In genomic region chr13:29161653-29162052, GRCh38 we compare ENCODE assay signal across 15 cellular contexts.
DNase-seq lines count a peak whose midpoint lies in the region; ATAC-seq and TF ChIP-seq lines count a peak whose summit lies in the region.
"Had no signal": no experiment of that assay in that cellular context is flagged by ENCODE, and none has a peak within 500 bp of the region (broad histone marks: within the 10 kb centered on the region; RNA-seq: fewer than 3 reads in every experiment).

No MANE protein-coding gene starts in this region.

- TF ChIP-seq CTCF in KMS-11 (conservative IDR thresholded peaks at IDR 0.05; ENCODE audit: low read depth, low read length) (no peak), suprapubic skin (IDR thresholded peaks at IDR 0.05) (no peak)

- H2BK12ac ChIP-seq in mesenchymal stem cell (ENCODE audit: low read length in 2 of 2) (peak overlapping the region; percentile 20 to 82), trophoblast cell (ENCODE audit: low read length) (no peak overlapping the region)

- H3K27ac ChIP-seq in KMS-11 = peak overlapping the region; percentile 43; the same call in 1 of the 2 replicates
- H3K27ac ChIP-seq in mesenchymal stem cell (ENCODE audit: low read length, poor library complexity, severe bottlenecking) = no peak overlapping the region
- no peak overlapping the region for H3K27ac ChIP-seq in trophoblast cell (ENCODE audit: low read depth, low read length)
- H3K27ac ChIP-seq in suprapubic skin = no peak overlapping the region

- H3K4me3 ChIP-seq in KMS-11 (IDR thresholded peaks at IDR 0.05; ENCODE audit: insufficient read depth, low read depth, low read length) = no peak overlapping the region
- H3K4me3 ChIP-seq in mesenchymal stem cell (ENCODE audit: insufficient read depth in 1 of 2, low read depth in 1 of 2, low read length in 2 of 2) = no peak overlapping the region
- H3K4me3 ChIP-seq in trophoblast cell (ENCODE audit: low read depth, low read length) = peak overlapping the region; percentile 13
- no peak overlapping the region for H3K4me3 ChIP-seq in suprapubic skin
- H3K4me3 ChIP-seq: BLaER1 treated with 17β-estradiol and CSF1 and Interleukin-3, amounts not matched to agents 10 nM and 100 nM; K562 had no signal

- H3K4me2 ChIP-seq in KMS-11 = no peak overlapping the region
- no peak overlapping the region for H3K4me2 ChIP-seq in mesenchymal stem cell (ENCODE audit: low read length, poor library complexity, severe bottlenecking)
- H3K4me2 ChIP-seq in trophoblast cell (ENCODE audit: low read length) = no peak overlapping the region

- H3K14ac ChIP-seq in mesenchymal stem cell (ENCODE audit: low read length in 2 of 2) (no peak overlapping the region), trophoblast cell (ENCODE audit: low read length) (no peak overlapping the region)

- no peaks in the 10 kb centered on the region for H4K20me1 ChIP-seq in KMS-11 (ENCODE audit: insufficient read depth)
- H4K20me1 ChIP-seq: BLaER1 treated with 17β-estradiol and CSF1 and Interleukin-3, amounts not matched to agents 10 nM and 100 nM had no signal

- WGBS in mesenchymal stem cell = 68% methylated on average over 6 of the region's 6 CpGs
- no CpG with 5 or more reads among the region's 6 CpGs for WGBS in trophoblast cell (ENCODE audit: extremely low coverage, insufficient coverage, insufficient read length)
- WGBS in suprapubic skin = 63% methylated on average over 6 of the region's 6 CpGs

- no peak for TF ChIP-seq EP300 in suprapubic skin (IDR thresholded peaks at IDR 0.05)

- ATAC-seq in HG03095 (IDR thresholded peaks at IDR 0.05; ENCODE audit: unreplicated experiment) = no peak
- ATAC-seq: CD8-positive, alpha-beta T cell; K562 had no signal

- H4K91ac ChIP-seq in mesenchymal stem cell (ENCODE audit: low read length) (peak overlapping the region; percentile 52), trophoblast cell (ENCODE audit: low read depth, low read length) (no peak overlapping the region)

- no peaks in the 10 kb centered on the region for H3K9me3 ChIP-seq in mesenchymal stem cell (ENCODE audit: control insufficient read depth, low read length)
- H3K9me3 ChIP-seq in trophoblast cell (ENCODE audit: insufficient read depth, low read depth, low read length) = no peaks in the 10 kb centered on the region
- no peaks in the 10 kb centered on the region for H3K9me3 ChIP-seq in suprapubic skin
- H3K9me3 ChIP-seq: BLaER1 treated with 17β-estradiol and CSF1 and Interleukin-3, amounts not matched to agents 10 nM and 100 nM had no signal

- no peak overlapping the region for H2BK5ac ChIP-seq in mesenchymal stem cell (ENCODE audit: low read depth, low read length, poor library complexity, severe bottlenecking)
- H2BK5ac ChIP-seq in trophoblast cell (ENCODE audit: low read depth, low read length, poor library complexity) = no peak overlapping the region

- no peak overlapping the region for H2BK120ac ChIP-seq in mesenchymal stem cell (ENCODE audit: low read depth, low read length)
- H2BK120ac ChIP-seq in trophoblast cell (ENCODE audit: insufficient read depth, low read length, poor library complexity) = no peak overlapping the region

- peak; percentile 15 for DNase-seq in NCI-H82 (lab: John Stamatoyannopoulos, UW)
- no peak for DNase-seq in NCI-H82 treated with DMSO at 0.1 percent for 48 hours (lab: John Stamatoyannopoulos, UW; ENCODE audit: unreplicated experiment)
- DNase-seq in mesenchymal stem cell = no peak
- no peak for DNase-seq in trophoblast cell
- no peak for DNase-seq in suprapubic skin (ENCODE audit: low spot score in 2 of 2)
- no peak for DNase-seq in NCI-H2196 treated with DMSO at 0.1 percent for 48 hours (lab: John Stamatoyannopoulos, UW; ENCODE audit: unreplicated experiment)
- DNase-seq: 8988T; Calu3; CD8-positive, alpha-beta T cell; HCEC 1CT; IMR-90 had no signal

- TF ChIP-seq POLR2A in suprapubic skin (IDR thresholded peaks at IDR 0.05) = no peak

- no peak overlapping the region for H3K4ac ChIP-seq in mesenchymal stem cell (ENCODE audit: low read depth in 1 of 2, low read length in 2 of 2)
- no peak overlapping the region for H3K4ac ChIP-seq in trophoblast cell (ENCODE audit: low read depth, low read length)

- H2AFZ ChIP-seq in KMS-11 (ENCODE audit: low read depth) (peak overlapping the region; percentile 27; the same call in 1 of the 2 replicates), mesenchymal stem cell (ENCODE audit: low read depth, low read length) (peak overlapping the region; percentile 36), trophoblast cell (ENCODE audit: insufficient read depth, low read length, poor library complexity) (no peak overlapping the region)

- H2BK15ac ChIP-seq in mesenchymal stem cell (ENCODE audit: low read depth, poor library complexity, severe bottlenecking) = no peak overlapping the region

- H3K9ac ChIP-seq in KMS-11 = no peak overlapping the region
- H3K9ac ChIP-seq in mesenchymal stem cell (ENCODE audit: low read length) = no peak overlapping the region
- H3K9ac ChIP-seq in trophoblast cell (ENCODE audit: low read length) = peak overlapping the region; percentile 57
- H3K9ac ChIP-seq: BLaER1 treated with 17β-estradiol and CSF1 and Interleukin-3, amounts not matched to agents 10 nM and 100 nM had no signal

- peak overlapping the region; percentile 3 to 79 for H3K18ac ChIP-seq in mesenchymal stem cell (ENCODE audit: low read depth in 1 of 2, low read length in 2 of 2)
- H3K18ac ChIP-seq in trophoblast cell (ENCODE audit: low read length) = no peak overlapping the region

- H3K36me3 ChIP-seq in KMS-11 (ENCODE audit: insufficient read depth) (no peaks in the 10 kb centered on the region), mesenchymal stem cell (ENCODE audit: control insufficient read depth in 1 of 2, insufficient read depth in 2 of 2, low read depth in 1 of 2, low read length in 2 of 2) (no peaks in the 10 kb centered on the region), trophoblast cell (ENCODE audit: control insufficient read depth in 1 of 2, insufficient read depth in 2 of 2, low read length in 2 of 2) (no peaks in the 10 kb centered on the region), suprapubic skin (no peaks in the 10 kb centered on the region)
- H3K36me3 ChIP-seq: BLaER1 treated with 17β-estradiol and CSF1 and Interleukin-3, amounts not matched to agents 10 nM and 100 nM had no signal

- no peak overlapping the region for H2AK5ac ChIP-seq in mesenchymal stem cell (ENCODE audit: low read length, severe bottlenecking)
- H2AK5ac ChIP-seq in trophoblast cell (ENCODE audit: low read length) = no peak overlapping the region

- H3K79me1 ChIP-seq in mesenchymal stem cell (replicated peaks; ENCODE audit: low read length, poor library complexity, severe bottlenecking) (no peaks in the 10 kb centered on the region), trophoblast cell (ENCODE audit: low read length) (no peaks in the 10 kb centered on the region)

- H3K27me3 ChIP-seq in KMS-11 (ENCODE audit: insufficient read depth, low read depth) (no peaks in the 10 kb centered on the region), mesenchymal stem cell (ENCODE audit: control insufficient read depth in 1 of 2, insufficient read depth in 1 of 2, low read length in 2 of 2) (no peaks in the 10 kb centered on the region), trophoblast cell (ENCODE audit: insufficient read depth, low read length) (no peaks in the 10 kb centered on the region), suprapubic skin (no peaks in the 10 kb centered on the region)
- H3K27me3 ChIP-seq: BLaER1 treated with 17β-estradiol and CSF1 and Interleukin-3, amounts not matched to agents 10 nM and 100 nM had no signal

- H4K8ac ChIP-seq in mesenchymal stem cell (ENCODE audit: low read length) (peak overlapping the region; percentile 19), trophoblast cell (ENCODE audit: low read depth, low read length) (no peak overlapping the region)

- no peak overlapping the region for H3K23ac ChIP-seq in mesenchymal stem cell (ENCODE audit: low read length in 2 of 2)
- H3K23ac ChIP-seq in trophoblast cell (ENCODE audit: low read length) = no peak overlapping the region

- no peak overlapping the region for H4K12ac ChIP-seq in trophoblast cell (ENCODE audit: low read depth, low read length)

- H3K4me1 ChIP-seq in KMS-11 (ENCODE audit: low read depth, poor library complexity, severe bottlenecking) = peaks cover 21% of the 10 kb centered on the region
- H3K4me1 ChIP-seq in mesenchymal stem cell (ENCODE audit: control insufficient read depth, insufficient read depth, low read depth, low read length) = no peaks in the 10 kb centered on the region
- peaks cover 0 to 3% of the 10 kb centered on the region in 2 experiments for H3K4me1 ChIP-seq in trophoblast cell (ENCODE audit: control insufficient read depth in 1 of 2, insufficient read depth in 2 of 2, low read length in 2 of 2)
- H3K4me1 ChIP-seq in suprapubic skin = no peaks in the 10 kb centered on the region

- H3K79me2 ChIP-seq in KMS-11 (ENCODE audit: insufficient read depth, low read depth) (no peaks in the 10 kb centered on the region), trophoblast cell (ENCODE audit: control insufficient read depth, insufficient read depth, low read length, poor library complexity) (no peaks in the 10 kb centered on the region)
